20 cellular contexts compared by ENCODE assay signal in genomic region chr10:122172311-122173008, GRCh38.
DNase-seq lines count a peak whose midpoint lies in the region; ATAC-seq and TF ChIP-seq lines count a peak whose summit lies in the region.
"Had no signal": no experiment of that assay in that cellular context is flagged by ENCODE, and none has a peak within 500 bp of the region (broad histone marks: within the 10 kb centered on the region; RNA-seq: fewer than 3 reads in every experiment).

No MANE protein-coding gene starts in this region.

- TF ChIP-seq CTCF in heart left ventricle (IDR thresholded peaks at IDR 0.05) = no peak
- TF ChIP-seq CTCF in neural progenitor cell (IDR thresholded peaks at IDR 0.05) = no peak

- no peaks in the 10 kb centered on the region for H3K27me3 Mint-ChIP-seq in neural progenitor cell (ENCODE audit: insufficient read depth, low read depth)

- H3K4me2 ChIP-seq in neural progenitor cell = peak overlapping the region; percentile 72

- H4K20me1 ChIP-seq in neural progenitor cell (ENCODE audit: low read depth) = peaks cover 88% of the 10 kb centered on the region

- DNase-seq in NCI-H2227 (lab: John Stamatoyannopoulos, UW; ENCODE audit: unreplicated experiment) (peak; percentile 5), NCI-H2227 treated with DMSO at 0.1 percent for 48 hours (lab: John Stamatoyannopoulos, UW) (no peak), heart left ventricle (no peak), neural progenitor cell (ENCODE audit: low spot score) (peak; percentile 67), germinal center (ENCODE audit: low spot score) (no peak), cerebellum (ENCODE audit: low spot score) (no peak)
- DNase-seq in activated CD4-positive, alpha-beta T cell treated with anti-CD3 and anti-CD28 coated beads, Interleukin-2, amount 50 U/mL, for 48 hours = no peak
- DNase-seq: 8988T, anterior cingulate cortex, head of caudate nucleus, midbrain, MV-4-11, NCI-H2029 treated with DMSO at 0.1 percent for 48 hours, NCI-H524 treated with DMSO at 0.1 percent for 48 hours, nucleus accumbens, small intestine had no signal

- 45 to 65% (median 54%) methylated on average over 12 of the region's 12 CpGs for WGBS in heart left ventricle, 4 donors

- H3K36me3 Mint-ChIP-seq in neural progenitor cell = peaks cover 8% of the 10 kb centered on the region

- ATAC-seq in heart left ventricle = peak in 3 of 4 donors; percentile 18 to 65 (median 35)
- no peak for ATAC-seq in GM21619 (IDR thresholded peaks at IDR 0.05; ENCODE audit: unreplicated experiment)

- H3K4me1 ChIP-seq in heart left ventricle = peaks cover 10 to 44% (median 38%) of the 10 kb centered on the region in 12 donors
- peaks cover 91% of the 10 kb centered on the region for H3K4me1 ChIP-seq in neural progenitor cell

- no peak overlapping the region for H3K9ac ChIP-seq in neural progenitor cell

- no peak for TF ChIP-seq POLR2A in heart left ventricle (IDR thresholded peaks at IDR 0.05)

- H3K79me2 ChIP-seq in neural progenitor cell (ENCODE audit: low read depth) = peaks cover 97% of the 10 kb centered on the region

- peaks cover 82% of the 10 kb centered on the region for H3K4me1 Mint-ChIP-seq in neural progenitor cell
- H3K4me1 Mint-ChIP-seq: IgD-negative memory B cell had no signal

- H3K4me3 ChIP-seq in heart left ventricle (peak overlapping the region in 1 of 12 donors; percentile 8), neural progenitor cell (peak overlapping the region; percentile 2)
- H3K4me3 ChIP-seq: coronary artery, SJSA1 had no signal

- H3K27ac Mint-ChIP-seq in neural progenitor cell = peak overlapping the region; percentile 69
- H3K27ac Mint-ChIP-seq: IgD-negative memory B cell had no signal

- intact Hi-C loops in heart left ventricle (cut with DNase I) = no loop called here

- H3K36me3 ChIP-seq in heart left ventricle (peaks cover 0 to 8% (median 0%) of the 10 kb centered on the region in 9 donors), neural progenitor cell (no peaks in the 10 kb centered on the region)
- H3K36me3 ChIP-seq: SJSA1 had no signal

- H2AFZ ChIP-seq in neural progenitor cell (replicated peaks) = no peak overlapping the region

- H3F3A ChIP-seq in neural progenitor cell (ENCODE audit: low read depth) = peaks cover 59% of the 10 kb centered on the region

- H3K27ac ChIP-seq in heart left ventricle = peak overlapping the region in 11 of 12 donors; percentile 31 to 85 (median 59)
- H3K27ac ChIP-seq in neural progenitor cell = peak overlapping the region; percentile 62
- H3K27ac ChIP-seq: coronary artery, SJSA1 had no signal

- H3K9me3 Mint-ChIP-seq in neural progenitor cell = no peaks in the 10 kb centered on the region

- H3K9me3 ChIP-seq in heart left ventricle (no peaks in the 10 kb centered on the region), neural progenitor cell (ENCODE audit: low read depth) (no peaks in the 10 kb centered on the region)
- H3K9me3 ChIP-seq: SJSA1 had no signal

- peak overlapping the region; percentile 54 for H3K4me3 Mint-ChIP-seq in neural progenitor cell
- H3K4me3 Mint-ChIP-seq: IgD-negative memory B cell had no signal

- H3K27me3 ChIP-seq in heart left ventricle (no peaks in the 10 kb centered on the region), neural progenitor cell (no peaks in the 10 kb centered on the region)
- H3K27me3 ChIP-seq: SJSA1 had no signal

Comparison
In these comparisons a context has a peak if more than half of its experiments do, and no peak if none do; other contexts are left out.
1. DNase-seq: peak in NCI-H2227 (single experiment) and neural progenitor cell (single experiment); none in NCI-H2227 treated with DMSO at 0.1 percent for 48 hours (single experiment), heart left ventricle (0 of 5), activated CD4-positive, alpha-beta T cell treated with anti-CD3 and anti-CD28 coated beads, Interleukin-2, amount 50 U/mL, for 48 hours (0 of 2), germinal center (single experiment) and cerebellum (single experiment).